1 cellular context compared by ENCODE assay signal in the genomic region with DNA sequence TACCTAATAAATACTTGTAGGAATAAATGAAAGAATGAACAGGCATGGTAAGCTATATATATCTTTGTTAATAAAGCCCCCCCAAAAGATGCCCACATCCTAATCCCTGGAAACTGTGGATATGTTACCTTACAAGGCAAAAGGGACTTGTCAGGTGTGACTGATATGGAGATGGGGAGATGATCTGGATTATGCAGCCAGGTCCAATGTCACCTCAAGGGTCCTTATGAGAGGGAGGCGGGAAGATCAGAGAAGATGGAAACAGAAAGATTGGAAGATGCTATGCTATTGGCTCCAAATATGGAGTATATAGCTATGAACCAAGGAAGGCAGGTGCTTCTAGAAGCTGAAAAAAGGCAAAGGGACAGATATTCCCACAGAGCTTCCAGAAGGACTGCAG.
TF ChIP-seq lines count a peak whose summit lies in the region.

No MANE protein-coding gene starts in this region.

TF ChIP-seq in K562, 482 proteins besides CTCF, POLR2A, EP300 and RAD21:
- TF ChIP-seq FOSL1 (tag; conservative IDR thresholded peaks at IDR 0.05) (0 out of 2 replicates have a peak, but pooled peaks have one; percentile 1), MCM2 (IDR thresholded peaks at IDR 0.05; ENCODE audit: low read depth) (no peak), THRB (CRISPR knock-in tag; conservative IDR thresholded peaks at IDR 0.05) (no peak), CREM (IDR thresholded peaks at IDR 0.05; ENCODE audit: low read depth) (no peak)
